ENCODE assay signal across 8 cellular contexts in the genomic region with DNA sequence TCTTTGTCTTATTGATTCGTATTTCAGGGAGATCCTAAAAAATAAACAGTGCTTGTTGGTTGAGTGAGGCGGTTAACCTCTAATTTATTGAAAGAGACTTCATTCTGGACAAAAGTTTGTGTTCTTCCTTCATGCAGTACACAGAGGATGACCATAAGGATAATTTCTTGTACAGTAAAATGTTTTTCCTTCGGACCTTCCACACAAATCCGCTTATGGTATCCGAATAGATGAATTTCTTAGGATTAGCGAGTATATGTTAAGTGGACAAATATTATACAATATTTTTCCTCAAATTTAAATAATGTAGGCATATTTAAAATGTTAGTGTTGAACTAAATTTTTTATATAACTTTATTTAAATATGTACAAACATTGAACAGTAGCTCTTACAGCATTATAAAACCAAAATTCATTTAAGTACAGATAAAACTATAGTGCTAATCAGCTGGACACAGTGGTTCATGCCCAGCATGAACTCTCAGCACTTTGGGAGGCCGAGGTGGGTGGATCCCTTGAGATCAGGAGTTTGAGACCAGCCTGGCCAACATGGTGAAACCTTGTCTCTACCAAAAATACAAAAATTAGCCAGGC.
DNase-seq lines count a peak whose midpoint lies in the region; ATAC-seq and TF ChIP-seq lines count a peak whose summit lies in the region.

No MANE protein-coding gene starts in this region.

- POLR2A ChIA-PET in naive thymus-derived CD8-positive, alpha-beta T cell (lab: Charles Lee): no interaction called here

- no peak for ATAC-seq in naive thymus-derived CD8-positive, alpha-beta T cell
- no peak for ATAC-seq in HG03097 (IDR thresholded peaks at IDR 0.05; ENCODE audit: low FRiP score, unreplicated experiment)

- no peak for TF ChIP-seq CTCF in breast epithelium (IDR thresholded peaks at IDR 0.05)

- peaks cover 20 to 58% (median 45%) of the 10 kb centered on the region in 4 donors for H3K4me1 Mint-ChIP-seq in naive thymus-derived CD8-positive, alpha-beta T cell

- H3K4me3 ChIP-seq in HUES6 (ENCODE audit: low read depth, low read length): peak overlapping the region; percentile 38
- peak overlapping the region; percentile 15 to 59 (median 39) for H3K4me3 ChIP-seq in breast epithelium

- H3K9ac ChIP-seq in HUES6 (ENCODE audit: low read length): peak overlapping the region; percentile 63

- H3K4me3 Mint-ChIP-seq in naive thymus-derived CD8-positive, alpha-beta T cell: peak overlapping the region; percentile 74 to 87 (median 82)

- H3K27ac ChIP-seq in HUES6 (ENCODE audit: low read depth, low read length): peak overlapping the region; percentile 76
- H3K27ac ChIP-seq in breast epithelium: peak overlapping the region; percentile 62 to 75

- H3K36me3 ChIP-seq in HUES6 (ENCODE audit: control insufficient read depth, insufficient read depth, low read length): peaks cover 6% of the 10 kb centered on the region; the same call in 1 of the 2 replicates
- H3K36me3 ChIP-seq in breast epithelium: no peaks in the 10 kb centered on the region

- no peak for TF ChIP-seq POLR2A in breast epithelium (IDR thresholded peaks at IDR 0.05)

- H3K27me3 ChIP-seq in HUES6 (ENCODE audit: control insufficient read depth, insufficient read depth, low read length): no peaks in the 10 kb centered on the region
- no peaks in the 10 kb centered on the region for H3K27me3 ChIP-seq in breast epithelium

- intact Hi-C loops in breast epithelium (cut with DNase I; ENCODE audit: low total_unique reads): no loop called here

- H3K4me1 ChIP-seq in HUES6 (ENCODE audit: control insufficient read depth, insufficient read depth, low read length) (peaks cover 16% of the 10 kb centered on the region), breast epithelium (peaks cover 0 to 6% of the 10 kb centered on the region in 2 donors)

- H3K27me3 Mint-ChIP-seq in naive thymus-derived CD8-positive, alpha-beta T cell: no peaks in the 10 kb centered on the region

- H3K9me3 ChIP-seq in HUES6 (ENCODE audit: control insufficient read depth, insufficient read depth, low read depth, low read length) (peaks cover 17% of the 10 kb centered on the region; the same call in 1 of the 2 replicates), breast epithelium (peaks cover 0 to 9% of the 10 kb centered on the region in 2 donors)

- H3K36me3 Mint-ChIP-seq in naive thymus-derived CD8-positive, alpha-beta T cell: peaks cover 12 to 18% (median 16%) of the 10 kb centered on the region in 3 donors

- DNase-seq in A172 (ENCODE audit: low spot score) (peak; percentile 6), breast epithelium (ENCODE audit: low spot score in 2 of 2) (no peak), NCI-H1048 (lab: John Stamatoyannopoulos, UW) (no peak), EL (no peak)
- no peak for DNase-seq in naive thymus-derived CD8-positive, alpha-beta T cell
- no peak for DNase-seq in stimulated activated CD4-positive, alpha-beta T cell treated with anti-CD3 and anti-CD28 coated beads, Interleukin-15, amount 100 ng/mL, for 24 hours

- H3K27ac Mint-ChIP-seq in naive thymus-derived CD8-positive, alpha-beta T cell: peak overlapping the region in 6 of 10 donors; percentile 17 to 91 (median 75)

- peaks cover 0 to 17% (median 12%) of the 10 kb centered on the region in 9 donors for H3K9me3 Mint-ChIP-seq in naive thymus-derived CD8-positive, alpha-beta T cell
